In the genomic region with DNA sequence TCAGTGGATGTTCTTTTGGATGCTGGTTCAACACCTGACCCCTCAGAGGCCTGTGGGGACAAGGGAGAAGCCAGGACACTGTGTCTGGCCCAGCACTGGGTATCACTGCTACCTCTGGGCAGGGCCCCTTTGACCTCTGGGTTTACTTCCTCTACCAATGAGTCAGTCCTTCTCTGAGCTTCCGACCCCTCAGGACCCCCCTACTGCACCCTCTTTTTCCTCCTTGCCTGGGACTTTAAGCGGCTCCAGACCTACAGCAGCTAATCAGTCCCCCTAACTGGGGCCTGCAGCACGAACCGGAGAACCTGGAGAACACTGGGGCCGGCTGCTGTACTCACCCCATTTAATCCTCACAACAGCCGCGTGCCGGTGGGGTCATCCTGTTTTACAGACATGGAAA, we compare ENCODE assay signal across 24 cellular contexts.
"Had no signal": no experiment of that assay in that cellular context is flagged by ENCODE, and none has a peak within 500 bp of the region (broad histone marks: within the 10 kb centered on the region; RNA-seq: fewer than 3 reads in every experiment).

No MANE protein-coding gene starts in this region.

- H3K4me3 Mint-ChIP-seq: activated CD4-positive, alpha-beta memory T cell treated with anti-CD3 and anti-CD28 coated beads for 36 hours; activated CD4-positive, alpha-beta T cell treated with anti-CD3 and anti-CD28 coated beads, Interleukin-2, amount 10 ng/mL, durations not matched to agents 24 days and 14 days; activated naive CD4-positive, alpha-beta T cell treated with anti-CD3 and anti-CD28 coated beads, Interleukin-2, amount 10 ng/mL, durations not matched to agents 7 days and 5 days; activated naive CD8-positive, alpha-beta T cell treated with anti-CD3 and anti-CD28 coated beads, Interleukin-2, amount 10 ng/mL, durations not matched to agents 7 days and 5 days; activated T-cell treated with anti-CD3 and anti-CD28 coated beads, Interleukin-2, amount 50 U/mL, for 4 hours had no signal

- ATAC-seq: activated T-cell treated with anti-CD3 and anti-CD28 coated beads, Interleukin-2, amount 50 U/mL, for 4 hours; K562; PC-3; SK-N-SH treated with all-trans-retinoic acid at 6 μM for 48 hours had no signal

- H3K36me3 Mint-ChIP-seq: activated CD4-positive, alpha-beta memory T cell treated with anti-CD3 and anti-CD28 coated beads for 36 hours; activated naive CD4-positive, alpha-beta T cell treated with anti-CD3 and anti-CD28 coated beads, Interleukin-2, amount 10 ng/mL, durations not matched to agents 7 days and 5 days; activated naive CD8-positive, alpha-beta T cell treated with anti-CD3 and anti-CD28 coated beads, Interleukin-2, amount 10 ng/mL, durations not matched to agents 7 days and 5 days had no signal

- H3K4me3 ChIP-seq: breast epithelium, K562, SJSA1 had no signal

- H3K27me3 ChIP-seq: breast epithelium, SJSA1 had no signal

- H3K27ac Mint-ChIP-seq: activated CD4-positive, alpha-beta memory T cell treated with anti-CD3 and anti-CD28 coated beads for 36 hours; activated CD4-positive, alpha-beta T cell treated with anti-CD3 and anti-CD28 coated beads, Interleukin-2, amount 10 ng/mL, durations not matched to agents 24 days and 14 days; activated naive CD4-positive, alpha-beta T cell treated with anti-CD3 and anti-CD28 coated beads, Interleukin-2, amount 10 ng/mL, durations not matched to agents 7 days and 5 days; activated naive CD8-positive, alpha-beta T cell treated with anti-CD3 and anti-CD28 coated beads, Interleukin-2, amount 10 ng/mL, durations not matched to agents 7 days and 5 days; activated T-helper 2 cell treated with anti-CD3 and anti-CD28 coated beads, Interferon-gamma antibody, Interleukin-2, Interleukin-4, amounts not matched to agents 10 μg/mL and 5 μg/mL and 100 μg/mL, durations not matched to agents 14 hours and 24 hours and 36 hours had no signal

- H3K27me3 Mint-ChIP-seq: activated CD4-positive, alpha-beta memory T cell treated with anti-CD3 and anti-CD28 coated beads for 36 hours had no signal

- H3K4me1 ChIP-seq: breast epithelium had no signal

- DNase-seq: activated CD4-positive, alpha-beta memory T cell treated with anti-CD3 and anti-CD28 coated beads for 36 hours; activated CD4-positive, alpha-beta T cell treated with anti-CD3 and anti-CD28 coated beads, Interleukin-2, amount 10 ng/mL, durations not matched to agents 24 days and 14 days; activated CD4-positive, CD25-positive, alpha-beta regulatory T cell treated with anti-CD3 and anti-CD28 coated beads, Interleukin-2, amount 50 U/mL, for 72 hours; activated CD8-positive, alpha-beta memory T cell treated with anti-CD3 and anti-CD28 coated beads for 24 hours; activated gamma-delta T cell treated with Interleukin-2 at 50 U/mL for 16 hours; activated naive CD4-positive, alpha-beta T cell treated with anti-CD3 and anti-CD28 coated beads, Interleukin-2, amount 10 ng/mL, durations not matched to agents 7 days and 5 days; activated naive CD8-positive, alpha-beta T cell treated with anti-CD3 and anti-CD28 coated beads, Interleukin-2, amount 10 ng/mL, durations not matched to agents 7 days and 5 days; activated T-cell treated with anti-CD3 and anti-CD28 coated beads, Interleukin-2, amount 50 U/mL, for 4 hours; caudate nucleus; Karpas-422; NCI-H1105 treated with DMSO at 0.1 percent for 48 hours; NCI-H1436 treated with DMSO at 0.1 percent for 48 hours; NCI-H187; NCI-H2081; NCI-H446; NCI-H524; PC-3; SHP77; SW 1271 had no signal

- H3K27ac ChIP-seq: breast epithelium, SJSA1 had no signal

- H3K36me3 ChIP-seq: breast epithelium had no signal

- H3K9me3 Mint-ChIP-seq: activated CD4-positive, alpha-beta memory T cell treated with anti-CD3 and anti-CD28 coated beads for 36 hours; activated CD4-positive, alpha-beta T cell treated with anti-CD3 and anti-CD28 coated beads, Interleukin-2, amount 10 ng/mL, durations not matched to agents 24 days and 14 days; activated naive CD4-positive, alpha-beta T cell treated with anti-CD3 and anti-CD28 coated beads, Interleukin-2, amount 10 ng/mL, durations not matched to agents 7 days and 5 days; activated naive CD8-positive, alpha-beta T cell treated with anti-CD3 and anti-CD28 coated beads, Interleukin-2, amount 10 ng/mL, durations not matched to agents 7 days and 5 days; activated T-cell treated with anti-CD3 and anti-CD28 coated beads, Interleukin-2, amount 50 U/mL, for 4 hours; activated T-helper 2 cell treated with anti-CD3 and anti-CD28 coated beads, Interferon-gamma antibody, Interleukin-2, Interleukin-4, amounts not matched to agents 10 μg/mL and 5 μg/mL and 100 μg/mL, durations not matched to agents 14 hours and 24 hours and 36 hours had no signal

- H3K9me3 ChIP-seq: breast epithelium, SJSA1 had no signal
